ENCODE assay signal across 2 cellular contexts in the genomic region with DNA sequence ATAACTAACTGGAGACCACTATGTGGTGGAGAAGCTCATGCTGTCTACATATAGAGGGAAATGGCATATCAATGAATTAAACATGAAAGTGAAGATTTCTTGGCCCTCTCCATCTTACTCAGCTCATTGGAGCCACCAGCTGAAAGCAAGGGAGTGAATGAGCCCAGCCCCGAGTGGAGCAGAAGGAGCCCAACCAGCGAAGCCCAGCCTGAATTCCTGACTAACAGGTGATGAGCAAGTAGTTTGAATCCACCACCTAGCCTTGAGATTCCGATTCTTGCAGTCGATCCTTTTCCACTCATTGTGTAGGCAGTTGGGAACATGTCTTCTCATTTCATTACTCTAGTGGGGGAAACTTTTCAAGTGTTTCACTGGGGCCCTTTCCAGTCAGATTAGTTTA.
TF ChIP-seq lines count a peak whose summit lies in the region.

No MANE protein-coding gene starts in this region.

TF ChIP-seq in GM23338, 12 proteins besides CTCF, POLR2A, EP300 and RAD21 (continued from another document):
- TF ChIP-seq, protein P1, sequence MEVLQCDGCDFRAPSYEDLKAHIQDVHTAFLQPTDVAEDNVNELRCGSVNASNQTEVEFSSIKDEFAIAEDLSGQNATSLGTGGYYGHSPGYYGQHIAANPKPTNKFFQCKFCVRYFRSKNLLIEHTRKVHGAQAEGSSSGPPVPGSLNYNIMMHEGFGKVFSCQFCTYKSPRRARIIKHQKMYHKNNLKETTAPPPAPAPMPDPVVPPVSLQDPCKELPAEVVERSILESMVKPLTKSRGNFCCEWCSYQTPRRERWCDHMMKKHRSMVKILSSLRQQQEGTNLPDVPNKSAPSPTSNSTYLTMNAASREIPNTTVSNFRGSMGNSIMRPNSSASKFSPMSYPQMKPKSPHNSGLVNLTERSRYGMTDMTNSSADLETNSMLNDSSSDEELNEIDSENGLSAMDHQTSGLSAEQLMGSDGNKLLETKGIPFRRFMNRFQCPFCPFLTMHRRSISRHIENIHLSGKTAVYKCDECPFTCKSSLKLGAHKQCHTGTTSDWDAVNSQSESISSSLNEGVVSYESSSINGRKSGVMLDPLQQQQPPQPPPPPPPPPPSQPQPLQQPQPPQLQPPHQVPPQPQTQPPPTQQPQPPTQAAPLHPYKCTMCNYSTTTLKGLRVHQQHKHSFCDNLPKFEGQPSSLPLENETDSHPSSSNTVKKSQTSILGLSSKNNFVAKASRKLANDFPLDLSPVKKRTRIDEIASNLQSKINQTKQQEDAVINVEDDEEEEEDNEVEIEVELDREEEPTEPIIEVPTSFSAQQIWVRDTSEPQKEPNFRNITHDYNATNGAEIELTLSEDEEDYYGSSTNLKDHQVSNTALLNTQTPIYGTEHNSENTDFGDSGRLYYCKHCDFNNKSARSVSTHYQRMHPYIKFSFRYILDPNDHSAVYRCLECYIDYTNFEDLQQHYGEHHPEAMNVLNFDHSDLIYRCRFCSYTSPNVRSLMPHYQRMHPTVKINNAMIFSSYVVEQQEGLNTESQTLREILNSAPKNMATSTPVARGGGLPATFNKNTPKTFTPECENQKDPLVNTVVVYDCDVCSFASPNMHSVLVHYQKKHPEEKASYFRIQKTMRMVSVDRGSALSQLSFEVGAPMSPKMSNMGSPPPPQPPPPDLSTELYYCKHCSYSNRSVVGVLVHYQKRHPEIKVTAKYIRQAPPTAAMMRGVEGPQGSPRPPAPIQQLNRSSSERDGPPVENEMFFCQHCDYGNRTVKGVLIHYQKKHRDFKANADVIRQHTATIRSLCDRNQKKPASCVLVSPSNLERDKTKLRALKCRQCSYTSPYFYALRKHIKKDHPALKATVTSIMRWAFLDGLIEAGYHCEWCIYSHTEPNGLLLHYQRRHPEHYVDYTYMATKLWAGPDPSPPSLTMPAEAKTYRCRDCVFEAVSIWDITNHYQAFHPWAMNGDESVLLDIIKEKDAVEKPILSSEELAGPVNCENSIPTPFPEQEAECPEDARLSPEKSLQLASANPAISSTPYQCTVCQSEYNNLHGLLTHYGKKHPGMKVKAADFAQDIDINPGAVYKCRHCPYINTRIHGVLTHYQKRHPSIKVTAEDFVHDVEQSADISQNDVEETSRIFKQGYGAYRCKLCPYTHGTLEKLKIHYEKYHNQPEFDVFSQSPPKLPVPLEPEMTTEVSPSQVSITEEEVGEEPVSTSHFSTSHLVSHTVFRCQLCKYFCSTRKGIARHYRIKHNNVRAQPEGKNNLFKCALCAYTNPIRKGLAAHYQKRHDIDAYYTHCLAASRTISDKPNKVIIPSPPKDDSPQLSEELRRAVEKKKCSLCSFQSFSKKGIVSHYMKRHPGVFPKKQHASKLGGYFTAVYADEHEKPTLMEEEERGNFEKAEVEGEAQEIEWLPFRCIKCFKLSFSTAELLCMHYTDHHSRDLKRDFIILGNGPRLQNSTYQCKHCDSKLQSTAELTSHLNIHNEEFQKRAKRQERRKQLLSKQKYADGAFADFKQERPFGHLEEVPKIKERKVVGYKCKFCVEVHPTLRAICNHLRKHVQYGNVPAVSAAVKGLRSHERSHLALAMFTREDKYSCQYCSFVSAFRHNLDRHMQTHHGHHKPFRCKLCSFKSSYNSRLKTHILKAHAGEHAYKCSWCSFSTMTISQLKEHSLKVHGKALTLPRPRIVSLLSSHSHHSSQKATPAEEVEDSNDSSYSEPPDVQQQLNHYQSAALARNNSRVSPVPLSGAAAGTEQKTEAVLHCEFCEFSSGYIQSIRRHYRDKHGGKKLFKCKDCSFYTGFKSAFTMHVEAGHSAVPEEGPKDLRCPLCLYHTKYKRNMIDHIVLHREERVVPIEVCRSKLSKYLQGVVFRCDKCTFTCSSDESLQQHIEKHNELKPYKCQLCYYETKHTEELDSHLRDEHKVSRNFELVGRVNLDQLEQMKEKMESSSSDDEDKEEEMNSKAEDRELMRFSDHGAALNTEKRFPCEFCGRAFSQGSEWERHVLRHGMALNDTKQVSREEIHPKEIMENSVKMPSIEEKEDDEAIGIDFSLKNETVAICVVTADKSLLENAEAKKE (CRISPR knock-in tag; IDR thresholded peaks at IDR 0.05): no peak
- TF ChIP-seq POLR2AphosphoS5 (IDR thresholded peaks at IDR 0.05; ENCODE audit: low read depth) (no peak), EZH2 (IDR thresholded peaks at IDR 0.05; ENCODE audit: low read depth, unreplicated experiment) (no peak), CREB1 (CRISPR knock-in tag; IDR thresholded peaks at IDR 0.05; ENCODE audit: low read depth) (no peak), ZNF331 (CRISPR knock-in tag; IDR thresholded peaks at IDR 0.05; ENCODE audit: low read depth) (no peak), STAT1 (IDR thresholded peaks at IDR 0.05; ENCODE audit: unreplicated experiment) (no peak), ZNF114 (CRISPR knock-in tag; IDR thresholded peaks at IDR 0.05) (no peak)
- TF ChIP-seq, protein P2, sequence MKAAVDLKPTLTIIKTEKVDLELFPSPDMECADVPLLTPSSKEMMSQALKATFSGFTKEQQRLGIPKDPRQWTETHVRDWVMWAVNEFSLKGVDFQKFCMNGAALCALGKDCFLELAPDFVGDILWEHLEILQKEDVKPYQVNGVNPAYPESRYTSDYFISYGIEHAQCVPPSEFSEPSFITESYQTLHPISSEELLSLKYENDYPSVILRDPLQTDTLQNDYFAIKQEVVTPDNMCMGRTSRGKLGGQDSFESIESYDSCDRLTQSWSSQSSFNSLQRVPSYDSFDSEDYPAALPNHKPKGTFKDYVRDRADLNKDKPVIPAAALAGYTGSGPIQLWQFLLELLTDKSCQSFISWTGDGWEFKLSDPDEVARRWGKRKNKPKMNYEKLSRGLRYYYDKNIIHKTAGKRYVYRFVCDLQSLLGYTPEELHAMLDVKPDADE (IDR thresholded peaks at IDR 0.05): no peak
TF ChIP-seq in GM23338: peak in this region for 0.

TF ChIP-seq in WTC11, 78 proteins besides CTCF, POLR2A, EP300 and RAD21 (continued from another document):
- TF ChIP-seq, protein P3, sequence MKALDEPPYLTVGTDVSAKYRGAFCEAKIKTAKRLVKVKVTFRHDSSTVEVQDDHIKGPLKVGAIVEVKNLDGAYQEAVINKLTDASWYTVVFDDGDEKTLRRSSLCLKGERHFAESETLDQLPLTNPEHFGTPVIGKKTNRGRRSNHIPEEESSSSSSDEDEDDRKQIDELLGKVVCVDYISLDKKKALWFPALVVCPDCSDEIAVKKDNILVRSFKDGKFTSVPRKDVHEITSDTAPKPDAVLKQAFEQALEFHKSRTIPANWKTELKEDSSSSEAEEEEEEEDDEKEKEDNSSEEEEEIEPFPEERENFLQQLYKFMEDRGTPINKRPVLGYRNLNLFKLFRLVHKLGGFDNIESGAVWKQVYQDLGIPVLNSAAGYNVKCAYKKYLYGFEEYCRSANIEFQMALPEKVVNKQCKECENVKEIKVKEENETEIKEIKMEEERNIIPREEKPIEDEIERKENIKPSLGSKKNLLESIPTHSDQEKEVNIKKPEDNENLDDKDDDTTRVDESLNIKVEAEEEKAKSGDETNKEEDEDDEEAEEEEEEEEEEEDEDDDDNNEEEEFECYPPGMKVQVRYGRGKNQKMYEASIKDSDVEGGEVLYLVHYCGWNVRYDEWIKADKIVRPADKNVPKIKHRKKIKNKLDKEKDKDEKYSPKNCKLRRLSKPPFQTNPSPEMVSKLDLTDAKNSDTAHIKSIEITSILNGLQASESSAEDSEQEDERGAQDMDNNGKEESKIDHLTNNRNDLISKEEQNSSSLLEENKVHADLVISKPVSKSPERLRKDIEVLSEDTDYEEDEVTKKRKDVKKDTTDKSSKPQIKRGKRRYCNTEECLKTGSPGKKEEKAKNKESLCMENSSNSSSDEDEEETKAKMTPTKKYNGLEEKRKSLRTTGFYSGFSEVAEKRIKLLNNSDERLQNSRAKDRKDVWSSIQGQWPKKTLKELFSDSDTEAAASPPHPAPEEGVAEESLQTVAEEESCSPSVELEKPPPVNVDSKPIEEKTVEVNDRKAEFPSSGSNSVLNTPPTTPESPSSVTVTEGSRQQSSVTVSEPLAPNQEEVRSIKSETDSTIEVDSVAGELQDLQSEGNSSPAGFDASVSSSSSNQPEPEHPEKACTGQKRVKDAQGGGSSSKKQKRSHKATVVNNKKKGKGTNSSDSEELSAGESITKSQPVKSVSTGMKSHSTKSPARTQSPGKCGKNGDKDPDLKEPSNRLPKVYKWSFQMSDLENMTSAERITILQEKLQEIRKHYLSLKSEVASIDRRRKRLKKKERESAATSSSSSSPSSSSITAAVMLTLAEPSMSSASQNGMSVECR (CRISPR knock-in tag; IDR thresholded peaks at IDR 0.05; ENCODE audit: borderline replicate concordance): no peak
- TF ChIP-seq TEAD1 (CRISPR knock-in tag; IDR thresholded peaks at IDR 0.05) (no peak), TCF7 (CRISPR knock-in tag; IDR thresholded peaks at IDR 0.05; ENCODE audit: low read depth) (no peak), ZBTB21 (CRISPR knock-in tag; IDR thresholded peaks at IDR 0.05; ENCODE audit: borderline replicate concordance) (no peak)
- TF ChIP-seq, protein P4, sequence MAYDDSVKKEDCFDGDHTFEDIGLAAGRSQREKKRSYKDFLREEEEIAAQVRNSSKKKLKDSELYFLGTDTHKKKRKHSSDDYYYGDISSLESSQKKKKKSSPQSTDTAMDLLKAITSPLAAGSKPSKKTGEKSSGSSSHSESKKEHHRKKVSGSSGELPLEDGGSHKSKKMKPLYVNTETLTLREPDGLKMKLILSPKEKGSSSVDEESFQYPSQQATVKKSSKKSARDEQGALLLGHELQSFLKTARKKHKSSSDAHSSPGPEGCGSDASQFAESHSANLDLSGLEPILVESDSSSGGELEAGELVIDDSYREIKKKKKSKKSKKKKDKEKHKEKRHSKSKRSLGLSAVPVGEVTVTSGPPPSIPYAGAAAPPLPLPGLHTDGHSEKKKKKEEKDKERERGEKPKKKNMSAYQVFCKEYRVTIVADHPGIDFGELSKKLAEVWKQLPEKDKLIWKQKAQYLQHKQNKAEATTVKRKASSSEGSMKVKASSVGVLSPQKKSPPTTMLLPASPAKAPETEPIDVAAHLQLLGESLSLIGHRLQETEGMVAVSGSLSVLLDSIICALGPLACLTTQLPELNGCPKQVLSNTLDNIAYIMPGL (CRISPR knock-in tag; IDR thresholded peaks at IDR 0.05): no peak
- TF ChIP-seq, protein P5, sequence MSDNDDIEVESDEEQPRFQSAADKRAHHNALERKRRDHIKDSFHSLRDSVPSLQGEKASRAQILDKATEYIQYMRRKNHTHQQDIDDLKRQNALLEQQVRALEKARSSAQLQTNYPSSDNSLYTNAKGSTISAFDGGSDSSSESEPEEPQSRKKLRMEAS (CRISPR knock-in tag; IDR thresholded peaks at IDR 0.05): no peak
- TF ChIP-seq, protein P6, sequence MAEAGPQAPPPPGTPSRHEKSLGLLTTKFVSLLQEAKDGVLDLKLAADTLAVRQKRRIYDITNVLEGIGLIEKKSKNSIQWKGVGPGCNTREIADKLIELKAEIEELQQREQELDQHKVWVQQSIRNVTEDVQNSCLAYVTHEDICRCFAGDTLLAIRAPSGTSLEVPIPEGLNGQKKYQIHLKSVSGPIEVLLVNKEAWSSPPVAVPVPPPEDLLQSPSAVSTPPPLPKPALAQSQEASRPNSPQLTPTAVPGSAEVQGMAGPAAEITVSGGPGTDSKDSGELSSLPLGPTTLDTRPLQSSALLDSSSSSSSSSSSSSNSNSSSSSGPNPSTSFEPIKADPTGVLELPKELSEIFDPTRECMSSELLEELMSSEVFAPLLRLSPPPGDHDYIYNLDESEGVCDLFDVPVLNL (CRISPR knock-in tag; IDR thresholded peaks at IDR 0.05; ENCODE audit: borderline replicate concordance, low read depth): no peak
- TF ChIP-seq, protein P7, sequence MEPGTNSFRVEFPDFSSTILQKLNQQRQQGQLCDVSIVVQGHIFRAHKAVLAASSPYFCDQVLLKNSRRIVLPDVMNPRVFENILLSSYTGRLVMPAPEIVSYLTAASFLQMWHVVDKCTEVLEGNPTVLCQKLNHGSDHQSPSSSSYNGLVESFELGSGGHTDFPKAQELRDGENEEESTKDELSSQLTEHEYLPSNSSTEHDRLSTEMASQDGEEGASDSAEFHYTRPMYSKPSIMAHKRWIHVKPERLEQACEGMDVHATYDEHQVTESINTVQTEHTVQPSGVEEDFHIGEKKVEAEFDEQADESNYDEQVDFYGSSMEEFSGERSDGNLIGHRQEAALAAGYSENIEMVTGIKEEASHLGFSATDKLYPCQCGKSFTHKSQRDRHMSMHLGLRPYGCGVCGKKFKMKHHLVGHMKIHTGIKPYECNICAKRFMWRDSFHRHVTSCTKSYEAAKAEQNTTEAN (CRISPR knock-in tag; IDR thresholded peaks at IDR 0.05): no peak
- TF ChIP-seq, protein P8, sequence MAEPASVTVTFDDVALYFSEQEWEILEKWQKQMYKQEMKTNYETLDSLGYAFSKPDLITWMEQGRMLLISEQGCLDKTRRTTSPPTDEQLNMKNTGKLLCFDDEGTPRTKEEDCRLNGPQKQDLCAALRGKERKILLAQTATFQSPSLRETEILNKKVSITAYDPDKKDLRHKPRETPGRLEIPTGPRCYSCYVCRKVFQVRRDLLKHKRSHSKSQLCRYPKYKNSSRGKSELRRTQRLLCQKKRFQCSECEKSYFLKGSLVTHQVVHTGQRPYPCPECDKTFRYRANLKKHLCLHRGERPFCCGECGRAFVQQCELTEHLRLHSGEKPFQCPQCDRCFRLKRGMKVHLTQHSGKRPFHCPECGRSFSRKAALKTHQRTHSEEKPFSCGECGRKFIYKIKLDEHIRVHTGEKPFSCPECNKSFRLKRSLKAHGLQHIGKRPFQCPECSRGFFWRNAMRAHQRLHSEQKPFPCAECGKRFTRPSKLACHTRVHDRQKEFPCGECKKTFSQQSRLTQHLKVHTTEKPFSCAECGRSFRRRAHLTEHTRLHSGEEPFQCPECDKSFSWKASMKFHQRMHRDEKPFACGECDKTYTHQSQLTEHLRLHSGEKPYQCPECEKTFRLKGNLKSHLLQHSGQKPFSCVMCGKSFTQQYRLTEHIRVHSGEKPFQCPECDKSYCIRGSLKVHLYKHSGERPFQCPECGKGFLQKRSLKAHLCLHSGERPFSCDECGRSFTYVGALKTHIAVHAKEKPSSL (CRISPR knock-in tag; conservative IDR thresholded peaks at IDR 0.05): no peak
